8 cellular contexts compared by ENCODE assay signal in the genomic region with DNA sequence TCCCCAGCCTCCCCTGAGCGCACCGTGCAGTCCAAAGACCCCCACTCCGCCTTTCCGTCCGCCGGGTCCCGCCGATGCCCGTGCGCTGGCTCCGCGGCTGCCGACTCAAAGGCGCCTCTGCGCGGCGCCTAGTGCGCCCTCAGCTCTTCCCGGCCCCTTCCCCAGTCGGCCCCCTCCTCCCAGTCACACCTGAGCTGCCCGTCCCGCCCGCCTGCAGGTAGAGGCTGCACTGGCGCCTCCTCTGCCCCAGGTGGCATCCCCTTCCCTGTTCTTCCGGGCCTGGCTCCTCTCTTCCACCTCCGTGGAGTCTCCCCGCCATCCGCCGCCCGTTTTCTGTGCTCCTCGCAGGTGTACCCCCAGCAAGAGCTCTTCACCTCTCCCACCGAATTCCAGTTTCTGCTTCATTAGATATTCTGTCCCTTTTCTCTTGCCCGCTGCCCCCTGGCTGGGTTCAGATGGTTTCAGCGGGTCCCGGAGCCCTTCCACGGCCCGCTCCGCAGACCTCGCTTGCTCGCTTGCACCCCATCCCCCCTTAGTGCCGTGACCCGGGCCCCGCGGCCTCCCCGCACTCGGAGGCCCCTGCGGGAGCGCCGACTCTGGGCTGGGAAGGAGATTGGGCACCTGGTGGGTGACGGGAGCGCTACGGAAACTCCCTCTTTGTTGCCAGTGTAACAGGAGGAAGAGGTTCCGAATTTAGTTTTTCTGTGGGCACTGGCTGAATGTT.
A peak's percentile ranks its signal among the peaks of the same experiment; 100 is the strongest.
DNase-seq lines count a peak whose midpoint lies in the region; ATAC-seq and TF ChIP-seq lines count a peak whose summit lies in the region.

No MANE protein-coding gene starts in this region.

- DNase-seq in GM10248 (ENCODE audit: extremely low spot score) (peak; percentile 38), NCI-H1417 treated with DMSO at 0.1 percent for 48 hours (lab: John Stamatoyannopoulos, UW) (peak; percentile 79), cerebellar nuclear complex (lab: John Stamatoyannopoulos, UW) (peak; percentile 19 to 38)
- DNase-seq in stimulated activated CD4-positive, alpha-beta T cell treated with anti-CD3 and anti-CD28 coated beads, Interleukin-1b, Interleukin-23, amount 100 ng/mL, for 24 hours (ENCODE audit: low read depth in 4 of 4, low spot score in 1 of 4): peak; percentile 1 to 21 (median 12)

- POLR2A ChIA-PET in GM10248 (lab: Yijun Ruan, JAX): interaction anchor here (1.8 kb wide), 1 partner anchor 9 kb away, joined by 4 read pairs; no protein-coding TSS in a partner anchor

- peak overlapping the region; percentile 84 for H3K27ac ChIP-seq in layer of hippocampus (ENCODE audit: low read depth, low read length)

- TF ChIP-seq CTCF in GM10248 (IDR thresholded peaks at IDR 0.05; ENCODE audit: control extremely low read depth, extremely low read depth, low read depth, missing control alignments): peak; percentile 15

- peak; percentile 20 for ATAC-seq in HG02610 (IDR thresholded peaks at IDR 0.05; ENCODE audit: unreplicated experiment)
- ATAC-seq in activated CD4-positive, CD25-positive, alpha-beta regulatory T cell treated with anti-CD3 and anti-CD28 coated beads, Interleukin-2, amount 50 U/mL, for 24 hours: peak; percentile 3 to 5
- no peak for ATAC-seq in HG03469 (IDR thresholded peaks at IDR 0.05; ENCODE audit: unreplicated experiment)

- CTCF ChIA-PET in GM10248 (lab: Yijun Ruan, JAX): interaction anchor here (0.8 to 2.0 kb wide), 5 partner anchors 9 to 170 kb away, joined by 3 to 11 read pairs (median 3); no protein-coding TSS in a partner anchor

- H3K27me3 ChIP-seq in layer of hippocampus (ENCODE audit: control insufficient read depth, insufficient read depth, low read length): no peaks in the 10 kb centered on the region

Comparison
In these comparisons a context has a peak if more than half of its experiments do, and no peak if none do; other contexts are left out.
1. DNase-seq: peak in every context shown above with its lines; median percentile 79 in NCI-H1417 treated with DMSO at 0.1 percent for 48 hours; 38 in GM10248; 28 in cerebellar nuclear complex; 12 in stimulated activated CD4-positive, alpha-beta T cell treated with anti-CD3 and anti-CD28 coated beads, Interleukin-1b, Interleukin-23, amount 100 ng/mL, for 24 hours.